Comparison of ENCODE assay signal across 28 cellular contexts in genomic region chr7:3721422-3721821, GRCh38.
"Had no signal": no experiment of that assay in that cellular context is flagged by ENCODE, and none has a peak within 500 bp of the region (broad histone marks: within the 10 kb centered on the region; RNA-seq: fewer than 3 reads in every experiment).

No MANE protein-coding gene starts in this region.

- H3K27me3 Mint-ChIP-seq: activated T-cell treated with anti-CD3 and anti-CD28 coated beads, Interleukin-2, amount 50 U/mL, for 24 hours; dendritic cell treated with granulocyte-macrophage colony-stimulating factor and Interleukin-4, amounts not matched to agents 40 ng/mL and 50 ng/mL, for 4 days had no signal

- H3K9me3 ChIP-seq: esophagus muscularis mucosa, gastrocnemius medialis had no signal

- H3K27ac ChIP-seq: brain microvascular endothelial cell, coronary artery, dorsolateral prefrontal cortex, esophagus muscularis mucosa, foreskin keratinocyte, gastrocnemius medialis had no signal

- H3K36me3 Mint-ChIP-seq: activated naive CD8-positive, alpha-beta T cell; T-cell had no signal

- ATAC-seq: activated CD4-positive, alpha-beta T cell treated with anti-CD3 and anti-CD28 coated beads for 36 hours; activated T-cell treated with anti-CD3 and anti-CD28 coated beads, Interleukin-2, amount 50 U/mL, for 72 hours; foreskin keratinocyte; gastrocnemius medialis had no signal

- H3K4me1 Mint-ChIP-seq: activated CD4-positive, alpha-beta memory T cell treated with anti-CD3 and anti-CD28 coated beads, Interleukin-2, amount 10 ng/mL, durations not matched to agents 7 days and 5 days; activated CD4-positive, alpha-beta T cell treated with anti-CD3 and anti-CD28 coated beads for 36 hours; activated CD4-positive, alpha-beta T cell treated with anti-CD3 and anti-CD28 coated beads, Interleukin-2, amount 10 ng/mL, durations not matched to agents 24 days and 14 days; central memory CD8-positive, alpha-beta T cell had no signal

- H3K4me3 ChIP-seq: coronary artery, esophagus muscularis mucosa, gastrocnemius medialis had no signal

- H3K4me3 Mint-ChIP-seq: activated CD4-positive, alpha-beta memory T cell treated with anti-CD3 and anti-CD28 coated beads, Interleukin-2, amount 10 ng/mL, durations not matched to agents 7 days and 5 days; activated CD4-positive, alpha-beta T cell treated with anti-CD3 and anti-CD28 coated beads for 36 hours; activated CD4-positive, alpha-beta T cell treated with anti-CD3 and anti-CD28 coated beads, Interleukin-2, amount 10 ng/mL, durations not matched to agents 24 days and 14 days; activated naive CD8-positive, alpha-beta T cell; activated T-cell treated with anti-CD3 and anti-CD28 coated beads, Interleukin-2, amount 50 U/mL, for 24 hours; central memory CD8-positive, alpha-beta T cell; dendritic cell treated with granulocyte-macrophage colony-stimulating factor and Interleukin-4, amounts not matched to agents 40 ng/mL and 50 ng/mL, for 4 days; endodermal cell; T-cell; T-helper 1 cell treated with Interleukin-12 subunit alpha and Interleukin-12 subunit beta and Interleukin-4 antibody, amounts not matched to agents 30 μg/mL and 1 μg/mL, for 36 hours; T-helper 2 cell treated with Interferon-gamma antibody and Interleukin-4, amounts not matched to agents 5 μg/mL and 100 μg/mL, for 36 hours had no signal

- H3K9me3 Mint-ChIP-seq: activated CD4-positive, alpha-beta memory T cell treated with anti-CD3 and anti-CD28 coated beads, Interleukin-2, amount 10 ng/mL, durations not matched to agents 7 days and 5 days; activated CD4-positive, alpha-beta T cell treated with anti-CD3 and anti-CD28 coated beads, Interleukin-2, amount 10 ng/mL, durations not matched to agents 24 days and 14 days; activated T-cell treated with anti-CD3 and anti-CD28 coated beads, Interleukin-2, amount 50 U/mL, for 24 hours; activated T-cell treated with anti-CD3 and anti-CD28 coated beads, Interleukin-2, amount 50 U/mL, for 72 hours; central memory CD8-positive, alpha-beta T cell; dendritic cell treated with granulocyte-macrophage colony-stimulating factor and Interleukin-4, amounts not matched to agents 40 ng/mL and 50 ng/mL, for 4 days; endodermal cell; T-cell; T-helper 1 cell treated with Interleukin-12 subunit alpha and Interleukin-12 subunit beta and Interleukin-4 antibody, amounts not matched to agents 30 μg/mL and 1 μg/mL, for 36 hours; T-helper 2 cell treated with Interferon-gamma antibody and Interleukin-4, amounts not matched to agents 5 μg/mL and 100 μg/mL, for 36 hours had no signal

- H3K27ac Mint-ChIP-seq: activated CD4-positive, alpha-beta memory T cell treated with anti-CD3 and anti-CD28 coated beads, Interleukin-2, amount 10 ng/mL, durations not matched to agents 7 days and 5 days; activated CD4-positive, alpha-beta T cell treated with anti-CD3 and anti-CD28 coated beads for 36 hours; activated CD4-positive, alpha-beta T cell treated with anti-CD3 and anti-CD28 coated beads, Interleukin-2, amount 10 ng/mL, durations not matched to agents 24 days and 14 days; activated naive CD8-positive, alpha-beta T cell; activated T-cell treated with anti-CD3 and anti-CD28 coated beads, Interleukin-2, amount 50 U/mL, for 24 hours; activated T-cell treated with anti-CD3 and anti-CD28 coated beads, Interleukin-2, amount 50 U/mL, for 72 hours; dendritic cell treated with granulocyte-macrophage colony-stimulating factor and Interleukin-4, amounts not matched to agents 40 ng/mL and 50 ng/mL, for 4 days; endodermal cell; T-cell; T-helper 1 cell treated with Interleukin-12 subunit alpha and Interleukin-12 subunit beta and Interleukin-4 antibody, amounts not matched to agents 30 μg/mL and 1 μg/mL, for 36 hours; T-helper 2 cell treated with Interferon-gamma antibody and Interleukin-4, amounts not matched to agents 5 μg/mL and 100 μg/mL, for 36 hours had no signal

- DNase-seq: activated CD4-positive, alpha-beta memory T cell treated with anti-CD3 and anti-CD28 coated beads, Interleukin-2, amount 10 ng/mL, durations not matched to agents 7 days and 5 days; activated CD4-positive, alpha-beta T cell treated with anti-CD3 and anti-CD28 coated beads for 36 hours; activated CD4-positive, alpha-beta T cell treated with anti-CD3 and anti-CD28 coated beads, Interleukin-2, amount 10 ng/mL, durations not matched to agents 24 days and 14 days; activated CD4-positive, CD25-positive, alpha-beta regulatory T cell; activated CD4-positive, CD25-positive, alpha-beta regulatory T cell treated with anti-CD3 and anti-CD28 coated beads, Interleukin-2, amount 50 U/mL, for 72 hours; activated CD8-positive, alpha-beta memory T cell treated with anti-CD3 and anti-CD28 coated beads, Interleukin-2, amount 50 U/mL, for 48 hours; activated gamma-delta T cell treated with Interleukin-2 at 50 U/mL for 16 hours; activated naive CD4-positive, alpha-beta T cell treated with anti-CD3 and anti-CD28 coated beads, Interleukin-2, amount 50 U/mL, for 16 hours; activated naive CD4-positive, alpha-beta T cell treated with Interleukin-2 at 50 U/mL for 16 hours; activated T-cell treated with anti-CD3 and anti-CD28 coated beads for 4 hours; activated T-cell treated with anti-CD3 and anti-CD28 coated beads, Interleukin-2, amount 50 U/mL, for 24 hours; activated T-cell treated with anti-CD3 and anti-CD28 coated beads, Interleukin-2, amount 50 U/mL, for 72 hours; amniotic stem cell; brain microvascular endothelial cell; dorsolateral prefrontal cortex; effector memory CD4-positive, alpha-beta T cell; endodermal cell; foreskin keratinocyte; gastrocnemius medialis; T-cell; T1000 had no signal

- H3K36me3 ChIP-seq: brain microvascular endothelial cell, esophagus muscularis mucosa, gastrocnemius medialis had no signal
